ENCODE assay signal across 25 cellular contexts in genomic region chr9:4141201-4141750, GRCh38.
DNase-seq lines count a peak whose midpoint lies in the region; TF ChIP-seq lines count a peak whose summit lies in the region.
"Had no signal": no experiment of that assay in that cellular context is flagged by ENCODE, and none has a peak within 500 bp of the region (broad histone marks: within the 10 kb centered on the region; RNA-seq: fewer than 3 reads in every experiment).

No MANE protein-coding gene starts in this region.

- no peaks in the 10 kb centered on the region for H3K9me2 ChIP-seq in PC-9 (ENCODE audit: insufficient read depth)

- CTCF ChIA-PET in PC-9 (lab: Charles Lee), result no interaction called here

- BruUV-seq in PC-9 (replicated peaks; lab: Mats Ljungman, UMichigan), result no TSS peak

- in situ Hi-C loops in brain microvascular endothelial cell (cut with HindIII; ENCODE audit: low pct_ligation_motif_present, low sequenced_read_pairs), result no loop called here

- H3K9me3 ChIP-seq in PC-9 (ENCODE audit: insufficient read depth, low read depth), result no peaks in the 10 kb centered on the region
- no peaks in the 10 kb centered on the region for H3K9me3 ChIP-seq in adrenal gland (replicated peaks in 1 of 3)
- H3K9me3 ChIP-seq: gastrocnemius medialis, testis had no signal

- H3K4me2 ChIP-seq in PC-9, result no peak overlapping the region

- H3K27ac ChIP-seq in PC-9, result no peak overlapping the region
- no peak overlapping the region for H3K27ac ChIP-seq in adrenal gland
- no peak overlapping the region for H3K27ac ChIP-seq in brain microvascular endothelial cell
- H3K27ac ChIP-seq: gastrocnemius medialis, testis had no signal

- POLR2A ChIA-PET in PC-9 (lab: Charles Lee; ENCODE audit: unreplicated experiment), result interaction anchor here (0.5 kb wide), 1 partner anchor 33 kb away, joined by 3 read pairs; no protein-coding TSS in a partner anchor

- H3K27me3 ChIP-seq in PC-9 (ENCODE audit: insufficient read depth, low read depth) (no peaks in the 10 kb centered on the region), adrenal gland (no peaks in the 10 kb centered on the region), brain microvascular endothelial cell (replicated peaks) (no peaks in the 10 kb centered on the region)
- H3K27me3 ChIP-seq: gastrocnemius medialis, testis had no signal

- TF ChIP-seq POLR2A in adrenal gland (IDR thresholded peaks at IDR 0.05), result no peak

- H4K20me1 ChIP-seq in PC-9 (ENCODE audit: insufficient read depth), result no peaks in the 10 kb centered on the region

- no peak overlapping the region for H2AFZ ChIP-seq in PC-9

- peak; percentile 68 for DNase-seq in ELR (ENCODE audit: low read depth)
- peak; percentile 6 to 44 for DNase-seq in PC-9
- peak; percentile 21 for DNase-seq in fibroblast of the aortic adventitia (ENCODE audit: low read depth)
- DNase-seq in hepatic stellate cell (ENCODE audit: low spot score), result no peak
- no peak for DNase-seq in inferior parietal cortex (ENCODE audit: extremely low spot score)
- DNase-seq in adrenal gland, result no peak
- DNase-seq in brain microvascular endothelial cell, result no peak
- DNase-seq: activated CD4-positive, alpha-beta T cell treated with anti-CD3 and anti-CD28 coated beads for 36 hours; activated gamma-delta T cell treated with Interleukin-2 at 50 U/mL for 16 hours; activated naive CD8-positive, alpha-beta T cell treated with anti-CD3 and anti-CD28 coated beads, Interleukin-2, amount 50 U/mL, for 24 hours; cortex of kidney; DMS79; effector memory CD8-positive, alpha-beta T cell; gastrocnemius medialis; hippocampal formation; immature natural killer cell; Kasumi-1; left ventricle myocardium superior; naive B cell; NCI-H446 treated with DMSO at 0.1 percent for 48 hours; occipital lobe; OCI-M1; stimulated activated naive CD8-positive, alpha-beta T cell treated with anti-CD3 and anti-CD28 coated beads, Interleukin-15, Interleukin-2, amounts not matched to agents 100 U/mL and 50 U/mL, for 24 hours; testis had no signal

- peaks cover 32% of the 10 kb centered on the region for H3K4me1 ChIP-seq in PC-9 (replicated peaks; ENCODE audit: insufficient read depth)
- no peaks in the 10 kb centered on the region for H3K4me1 ChIP-seq in adrenal gland (replicated peaks in 1 of 2)
- H3K4me1 ChIP-seq: testis had no signal

- no peaks in the 10 kb centered on the region for H3K79me2 ChIP-seq in PC-9 (ENCODE audit: low read depth)

- no peaks in the 10 kb centered on the region for H3K36me3 ChIP-seq in PC-9 (ENCODE audit: low read depth)
- H3K36me3 ChIP-seq in adrenal gland (replicated peaks in 1 of 2), result no peaks in the 10 kb centered on the region
- H3K36me3 ChIP-seq in brain microvascular endothelial cell (replicated peaks), result no peaks in the 10 kb centered on the region
- H3K36me3 ChIP-seq: gastrocnemius medialis had no signal

- intact Hi-C loops in PC-9 (cut with micrococcal nuclease; ENCODE audit: unreplicated experiment), result no loop called here
- intact Hi-C loops in adrenal gland (cut with DNase I), result no loop called here

- no peak for TF ChIP-seq CTCF in PC-9 (conservative IDR thresholded peaks at IDR 0.05)
- TF ChIP-seq CTCF in fibroblast of the aortic adventitia (IDR thresholded peaks at IDR 0.05; ENCODE audit: insufficient read depth, low read length), result no peak
- TF ChIP-seq CTCF in adrenal gland (IDR thresholded peaks at IDR 0.05), result no peak
- TF ChIP-seq CTCF in brain microvascular endothelial cell (IDR thresholded peaks at IDR 0.05; ENCODE audit: low read depth, low read length, missing control alignments), result no peak

- H3F3A ChIP-seq in PC-9 (ENCODE audit: insufficient read depth, low read depth), result peaks cover 21% of the 10 kb centered on the region

- H3K4me3 ChIP-seq in PC-9 (no peak overlapping the region), fibroblast of the aortic adventitia (ENCODE audit: low read depth, low read length) (no peak overlapping the region), adrenal gland (no peak overlapping the region), brain microvascular endothelial cell (ENCODE audit: low read depth, low read length) (no peak overlapping the region)
- H3K4me3 ChIP-seq: gastrocnemius medialis, GM12878, testis had no signal

- 17 to 71% (median 60%) methylated on average over 1 of the region's 1 CpG for WGBS in adrenal gland, 4 donors

Comparison
In these comparisons a context has a peak if more than half of its experiments do, and no peak if none do; other contexts are left out.
1. DNase-seq: peak in ELR (single experiment), PC-9 (2 of 2) and fibroblast of the aortic adventitia (single experiment); none in hepatic stellate cell (single experiment), inferior parietal cortex (single experiment), adrenal gland (0 of 7) and brain microvascular endothelial cell (single experiment).